In the genomic region with DNA sequence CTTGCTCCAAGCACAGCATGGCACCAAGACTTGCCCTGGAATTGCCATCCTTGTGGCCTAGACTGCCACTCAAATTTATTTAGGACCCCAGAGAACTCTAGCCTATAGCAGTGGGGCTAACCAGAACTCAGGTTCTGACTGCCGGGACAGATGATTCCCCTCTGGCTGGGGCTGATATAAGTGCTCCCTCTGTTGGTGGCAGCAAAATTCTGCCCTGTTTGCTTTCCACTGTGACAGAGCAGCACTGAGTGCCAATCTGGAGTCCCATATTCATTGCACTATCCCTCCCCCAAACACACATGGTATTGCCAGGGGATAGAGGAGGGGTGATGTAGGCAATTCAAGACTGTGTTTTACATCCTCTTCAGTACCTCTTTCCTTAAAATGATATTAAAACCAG, we compare ENCODE assay signal across 25 cellular contexts.
A peak's percentile ranks its signal among the peaks of the same experiment; 100 is the strongest.
DNase-seq lines count a peak whose midpoint lies in the region; ATAC-seq, FAIRE-seq and TF ChIP-seq lines count a peak whose summit lies in the region.
"Had no signal": no experiment of that assay in that cellular context is flagged by ENCODE, and none has a peak within 500 bp of the region (broad histone marks: within the 10 kb centered on the region; RNA-seq: fewer than 3 reads in every experiment).

No MANE protein-coding gene starts in this region.

- POLR2A ChIA-PET in GM12878 (lab: Charles Lee) = no interaction called here

- no peaks in the 10 kb centered on the region for H3K27me3 ChIP-seq in GM12878 (replicated peaks in 1 of 2; ENCODE audit: control insufficient read depth in 2 of 2, insufficient read depth in 2 of 2, low read length in 1 of 2)
- H3K27me3 ChIP-seq: SJSA1, stomach, tibial nerve had no signal

- no peak overlapping the region for H3K9ac ChIP-seq in GM12878 (ENCODE audit: control insufficient read depth, insufficient read depth, low read length)

- TF ChIP-seq CTCF in GM12864 (IDR thresholded peaks at IDR 0.05; ENCODE audit: low read depth, low read length, missing control alignments) = peak; percentile 8
- peak; percentile 31; the same call in 1 of the 2 replicates for TF ChIP-seq CTCF in LNCaP clone FGC (IDR thresholded peaks at IDR 0.05; ENCODE audit: control insufficient read depth, extremely low read depth, insufficient read depth)
- peak in 1 of 3 experiments; percentile 25; a peak in 1 of 6 replicates for TF ChIP-seq CTCF in GM12878 (IDR thresholded peaks at IDR 0.05 in 2 of 3, conservative IDR thresholded peaks at IDR 0.05 in 1 of 3; ENCODE audit: control insufficient read depth in 2 of 3, extremely low read depth in 1 of 3, insufficient read depth in 1 of 3, low read depth in 3 of 3, low read length in 3 of 3)

- in situ Hi-C loops in GM12878 (cut with MboI) = no loop called here

- SMC1A ChIA-PET in GM12878 (lab: Charles Lee; ENCODE audit: uncharacterized antibody, unreplicated experiment) = interaction anchor here (1.5 kb wide), 1 partner anchor 15 kb away, joined by 3 read pairs; no protein-coding TSS in a partner anchor

- RAD21 ChIA-PET in GM12878 (lab: Charles Lee; ENCODE audit: unreplicated experiment) = interaction anchor here (0.6 kb wide), 1 partner anchor 291 kb away, joined by 3 read pairs; no protein-coding TSS in a partner anchor

- H3K4me3 ChIP-seq in GM12864 (ENCODE audit: low read depth, low read length) (no peak overlapping the region), LNCaP clone FGC (ENCODE audit: low read depth, low read length) (no peak overlapping the region), GM12878 (no peak overlapping the region)
- H3K4me3 ChIP-seq: psoas muscle, SJSA1, stomach, tibial nerve had no signal

- H3K9me3 ChIP-seq in GM12878 (replicated peaks; ENCODE audit: control insufficient read depth, insufficient read depth, low read length) = no peaks in the 10 kb centered on the region
- H3K9me3 ChIP-seq: psoas muscle, SJSA1, stomach, tibial nerve had no signal

- ATAC-seq in GM12878 = peak; percentile 71
- ATAC-seq: activated CD8-positive, alpha-beta memory T cell treated with anti-CD3 and anti-CD28 coated beads, Interleukin-2, amount 10 ng/mL, durations not matched to agents 7 days and 5 days; activated T-cell treated with anti-CD3 and anti-CD28 coated beads, Interleukin-2, amount 50 U/mL, for 72 hours; psoas muscle had no signal

- intact Hi-C loops in GM12878 (cut with micrococcal nuclease; ENCODE audit: unreplicated experiment) = no loop called here

- no peak for TF ChIP-seq EP300 in GM12878 (IDR thresholded peaks at IDR 0.05; ENCODE audit: borderline replicate concordance in 1 of 2, control insufficient read depth in 1 of 2, low read depth in 2 of 2, low read length in 2 of 2)

- no peak overlapping the region for H3K27ac ChIP-seq in GM12878 (ENCODE audit: control insufficient read depth, insufficient read depth)
- H3K27ac ChIP-seq: psoas muscle, SJSA1, stomach, tibial nerve had no signal

- whole genome bisulfite sequencing in GM12878 (ENCODE audit: insufficient coverage, insufficient replicate concordance, low lambda C conversion rate, missing lambda C conversion rate) = 60% methylated on average over 1 of the region's 1 CpG

- no peak for FAIRE-seq in GM12878 (lab: Jason Lieb, UNC)
- no peak for FAIRE-seq in urothelium cell line (lab: Jason Lieb, UNC)

- H3K79me2 ChIP-seq in GM12878 (ENCODE audit: control insufficient read depth, insufficient read depth, low read length) = no peaks in the 10 kb centered on the region

- H3K4me2 ChIP-seq in GM12878 (ENCODE audit: control insufficient read depth, insufficient read depth) = no peak overlapping the region

- DNase-seq in GM12864 (ENCODE audit: low read depth) = no peak
- no peak for DNase-seq in LNCaP clone FGC (ENCODE audit: low read depth)
- DNase-seq in GM12878 (ENCODE audit: low read depth, low spot score) = no peak
- peak; percentile 37 for DNase-seq in islet precursor cell
- DNase-seq in NCI-H146 treated with DMSO at 0.1 percent for 48 hours (lab: John Stamatoyannopoulos, UW; ENCODE audit: unreplicated experiment) = no peak
- DNase-seq in NCI-H1417 treated with DMSO at 0.1 percent for 48 hours (lab: John Stamatoyannopoulos, UW) = no peak
- no peak for DNase-seq in urothelium cell line (ENCODE audit: low spot score)
- DNase-seq in COLO829 (ENCODE audit: low spot score) = no peak
- DNase-seq: activated CD4-positive, alpha-beta T cell treated with anti-CD3 and anti-CD28 coated beads, Interleukin-2, amount 10 ng/mL, durations not matched to agents 24 days and 14 days; activated CD8-positive, alpha-beta memory T cell treated with anti-CD3 and anti-CD28 coated beads, Interleukin-2, amount 10 ng/mL, durations not matched to agents 7 days and 5 days; activated naive CD4-positive, alpha-beta T cell treated with anti-CD3 and anti-CD28 coated beads, Interleukin-2, amount 10 ng/mL, durations not matched to agents 7 days and 5 days; activated T-cell treated with anti-CD3 and anti-CD28 coated beads, Interleukin-2, amount 50 U/mL, for 72 hours; amygdala; caudate nucleus; CD4-positive, CD25-positive, alpha-beta regulatory T cell; dermis blood vessel endothelial cell; DMS 273 treated with DMSO at 0.1 percent for 48 hours; GDM1; glutamatergic neuron; NCI-H1694; NCI-H2171; psoas muscle; stomach had no signal

- no peak for TF ChIP-seq POLR2A in GM12878 (IDR thresholded peaks at IDR 0.05; ENCODE audit: low read depth, low read length)

- CTCF ChIA-PET in GM12878 (lab: Yijun Ruan, JAX) = no interaction called here

- no peak overlapping the region for H2AFZ ChIP-seq in GM12878 (ENCODE audit: control insufficient read depth, low read depth, low read length)

- no peak for TF ChIP-seq RAD21 in GM12878 (IDR thresholded peaks at IDR 0.05; ENCODE audit: insufficient read depth, low read depth, low read length)

- H3K4me1 ChIP-seq in GM12878 (ENCODE audit: control insufficient read depth, insufficient read depth, low read length) = no peaks in the 10 kb centered on the region
- H3K4me1 ChIP-seq: psoas muscle, SJSA1, stomach, tibial nerve had no signal

- H4K20me1 ChIP-seq in GM12878 (ENCODE audit: control insufficient read depth, insufficient read depth) = no peaks in the 10 kb centered on the region

- BruUV-seq in GM12878 (replicated peaks; lab: Mats Ljungman, UMichigan) = no TSS peak

- H3K36me3 ChIP-seq in GM12878 (ENCODE audit: control insufficient read depth in 2 of 2, insufficient read depth in 2 of 2, low read length in 1 of 2) = no peaks in the 10 kb centered on the region
- H3K36me3 ChIP-seq: SJSA1, stomach, tibial nerve had no signal

TF ChIP-seq in GM12878, 131 proteins besides CTCF, POLR2A, EP300 and RAD21:
- TF ChIP-seq, protein P1, sequence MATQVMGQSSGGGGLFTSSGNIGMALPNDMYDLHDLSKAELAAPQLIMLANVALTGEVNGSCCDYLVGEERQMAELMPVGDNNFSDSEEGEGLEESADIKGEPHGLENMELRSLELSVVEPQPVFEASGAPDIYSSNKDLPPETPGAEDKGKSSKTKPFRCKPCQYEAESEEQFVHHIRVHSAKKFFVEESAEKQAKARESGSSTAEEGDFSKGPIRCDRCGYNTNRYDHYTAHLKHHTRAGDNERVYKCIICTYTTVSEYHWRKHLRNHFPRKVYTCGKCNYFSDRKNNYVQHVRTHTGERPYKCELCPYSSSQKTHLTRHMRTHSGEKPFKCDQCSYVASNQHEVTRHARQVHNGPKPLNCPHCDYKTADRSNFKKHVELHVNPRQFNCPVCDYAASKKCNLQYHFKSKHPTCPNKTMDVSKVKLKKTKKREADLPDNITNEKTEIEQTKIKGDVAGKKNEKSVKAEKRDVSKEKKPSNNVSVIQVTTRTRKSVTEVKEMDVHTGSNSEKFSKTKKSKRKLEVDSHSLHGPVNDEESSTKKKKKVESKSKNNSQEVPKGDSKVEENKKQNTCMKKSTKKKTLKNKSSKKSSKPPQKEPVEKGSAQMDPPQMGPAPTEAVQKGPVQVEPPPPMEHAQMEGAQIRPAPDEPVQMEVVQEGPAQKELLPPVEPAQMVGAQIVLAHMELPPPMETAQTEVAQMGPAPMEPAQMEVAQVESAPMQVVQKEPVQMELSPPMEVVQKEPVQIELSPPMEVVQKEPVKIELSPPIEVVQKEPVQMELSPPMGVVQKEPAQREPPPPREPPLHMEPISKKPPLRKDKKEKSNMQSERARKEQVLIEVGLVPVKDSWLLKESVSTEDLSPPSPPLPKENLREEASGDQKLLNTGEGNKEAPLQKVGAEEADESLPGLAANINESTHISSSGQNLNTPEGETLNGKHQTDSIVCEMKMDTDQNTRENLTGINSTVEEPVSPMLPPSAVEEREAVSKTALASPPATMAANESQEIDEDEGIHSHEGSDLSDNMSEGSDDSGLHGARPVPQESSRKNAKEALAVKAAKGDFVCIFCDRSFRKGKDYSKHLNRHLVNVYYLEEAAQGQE (IDR thresholded peaks at IDR 0.05; ENCODE audit: low read depth, low read length) = no peak
- no peak for TF ChIP-seq CHD4 (IDR thresholded peaks at IDR 0.05)
- no peak for TF ChIP-seq POU2F2 (IDR thresholded peaks at IDR 0.05; ENCODE audit: borderline replicate concordance, low read depth, low read length)
- TF ChIP-seq RELA (IDR thresholded peaks at IDR 0.05; ENCODE audit: borderline replicate concordance, partially characterized antibody) = no peak
- no peak for TF ChIP-seq STAT1 (conservative IDR thresholded peaks at IDR 0.05)
- no peak for TF ChIP-seq BACH1 (IDR thresholded peaks at IDR 0.05; ENCODE audit: borderline replicate concordance)
- no peak for TF ChIP-seq TCF7 (IDR thresholded peaks at IDR 0.05; ENCODE audit: borderline replicate concordance)
- TF ChIP-seq KAT2A (conservative IDR thresholded peaks at IDR 0.05; ENCODE audit: control insufficient read depth, low read depth, low read length) = no peak
- TF ChIP-seq TBL1XR1 (IDR thresholded peaks at IDR 0.05; ENCODE audit: low read depth, low read length) = no peak
